Comparison of ENCODE assay signal across 25 cellular contexts in genomic region chr5:127506616-127507015, GRCh38.
"Had no signal": no experiment of that assay in that cellular context is flagged by ENCODE, and none has a peak within 500 bp of the region (broad histone marks: within the 10 kb centered on the region; RNA-seq: fewer than 3 reads in every experiment).

No MANE protein-coding gene starts in this region.

- H3K9ac ChIP-seq: parathyroid adenoma had no signal

- H3K36me3 ChIP-seq: heart right ventricle, left ventricle myocardium inferior, lower lobe of right lung, spleen, stomach, thoracic aorta, transverse colon had no signal

- H3K9me3 Mint-ChIP-seq: memory B cell; natural killer cell treated with Interleukin-12 subunit alpha and Interleukin-12 subunit beta and Interleukin-15 and Interleukin-18, amount 100 ng/mL, for 72 hours had no signal

- H3K27me3 ChIP-seq: stomach, transverse colon had no signal

- H3K4me1 Mint-ChIP-seq: memory B cell had no signal

- H3K9me3 ChIP-seq: left ventricle myocardium inferior, lower lobe of right lung, psoas muscle, spleen, stomach, thoracic aorta, transverse colon had no signal

- H3K4me3 Mint-ChIP-seq: memory B cell; natural killer cell treated with Interleukin-12 subunit alpha and Interleukin-12 subunit beta and Interleukin-15 and Interleukin-18, amount 100 ng/mL, for 72 hours had no signal

- H3K27ac ChIP-seq: coronary artery, heart right ventricle, left ventricle myocardium inferior, lower lobe of right lung, parathyroid adenoma, psoas muscle, spleen, stomach, thoracic aorta, transverse colon had no signal

- ATAC-seq: heart right ventricle; left cardiac atrium; natural killer cell treated with Interleukin-12 subunit alpha and Interleukin-12 subunit beta and Interleukin-15 and Interleukin-18, amount 100 ng/mL, for 72 hours; psoas muscle; sciatic nerve had no signal

- H3K27ac Mint-ChIP-seq: memory B cell; natural killer cell treated with Interleukin-12 subunit alpha and Interleukin-12 subunit beta and Interleukin-15 and Interleukin-18, amount 100 ng/mL, for 72 hours had no signal

- H3K4me3 ChIP-seq: coronary artery, heart right ventricle, left ventricle myocardium inferior, lower lobe of right lung, psoas muscle, spleen, stomach, thoracic aorta, transverse colon had no signal

- DNase-seq: effector CD4-positive, alpha-beta T cell; foreskin melanocyte; heart right ventricle; hypothalamus; kidney; left cardiac atrium; left ventricle myocardium inferior; lower lobe of right lung; midbrain; psoas muscle; retina; spleen; stimulated activated CD4-positive, alpha-beta T cell treated with anti-CD3 and anti-CD28 coated beads, Interleukin-15, amount 100 ng/mL, for 24 hours; stimulated activated CD4-positive, alpha-beta T cell treated with anti-CD3 and anti-CD28 coated beads, Interleukin-1b, Interleukin-23, amount 100 ng/mL, for 48 hours; stimulated activated CD4-positive, alpha-beta T cell treated with anti-CD3 and anti-CD28 coated beads, Interleukin-4, amount 100 ng/mL, for 24 hours; stimulated activated naive CD4-positive, alpha-beta T cell; stomach; substantia nigra; transverse colon had no signal

- H3K4me1 ChIP-seq: heart right ventricle, left ventricle myocardium inferior, lower lobe of right lung, psoas muscle, spleen, stomach, transverse colon had no signal

- H2AFZ ChIP-seq: parathyroid adenoma had no signal

- H3K79me2 ChIP-seq: parathyroid adenoma had no signal

- H3K36me3 Mint-ChIP-seq: memory B cell; natural killer cell treated with Interleukin-12 subunit alpha and Interleukin-12 subunit beta and Interleukin-15 and Interleukin-18, amount 100 ng/mL, for 72 hours had no signal
